ENCODE assay signal across 1 cellular context in the genomic region with DNA sequence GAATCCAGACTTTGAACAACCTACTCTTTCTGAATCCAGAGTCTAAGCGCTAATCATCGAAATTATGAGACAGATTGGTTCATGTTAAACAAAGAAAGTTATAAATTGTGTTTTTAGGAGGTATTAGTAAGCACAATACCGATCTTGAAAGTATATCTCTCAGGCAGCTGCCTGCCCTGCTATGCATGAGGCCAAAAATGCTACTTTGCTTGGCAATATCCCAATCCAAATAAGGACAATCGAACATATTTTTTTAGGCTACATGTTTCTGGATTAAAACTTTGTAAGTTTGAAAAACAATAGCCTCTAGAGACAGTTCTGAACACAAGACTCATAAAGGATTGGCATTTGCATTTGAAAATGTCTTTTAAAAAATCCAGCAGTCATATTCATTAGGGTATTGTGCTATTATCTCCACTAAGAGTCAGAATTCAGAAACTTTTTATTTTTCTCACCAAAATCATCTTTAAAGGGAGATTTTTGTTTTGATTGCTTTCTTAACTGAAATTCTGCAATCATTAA.
TF ChIP-seq lines count a peak whose summit lies in the region.

No MANE protein-coding gene starts in this region.

TF ChIP-seq in GM23338, 12 proteins besides CTCF, POLR2A, EP300 and RAD21 (continued from another document):
- TF ChIP-seq, protein P1, sequence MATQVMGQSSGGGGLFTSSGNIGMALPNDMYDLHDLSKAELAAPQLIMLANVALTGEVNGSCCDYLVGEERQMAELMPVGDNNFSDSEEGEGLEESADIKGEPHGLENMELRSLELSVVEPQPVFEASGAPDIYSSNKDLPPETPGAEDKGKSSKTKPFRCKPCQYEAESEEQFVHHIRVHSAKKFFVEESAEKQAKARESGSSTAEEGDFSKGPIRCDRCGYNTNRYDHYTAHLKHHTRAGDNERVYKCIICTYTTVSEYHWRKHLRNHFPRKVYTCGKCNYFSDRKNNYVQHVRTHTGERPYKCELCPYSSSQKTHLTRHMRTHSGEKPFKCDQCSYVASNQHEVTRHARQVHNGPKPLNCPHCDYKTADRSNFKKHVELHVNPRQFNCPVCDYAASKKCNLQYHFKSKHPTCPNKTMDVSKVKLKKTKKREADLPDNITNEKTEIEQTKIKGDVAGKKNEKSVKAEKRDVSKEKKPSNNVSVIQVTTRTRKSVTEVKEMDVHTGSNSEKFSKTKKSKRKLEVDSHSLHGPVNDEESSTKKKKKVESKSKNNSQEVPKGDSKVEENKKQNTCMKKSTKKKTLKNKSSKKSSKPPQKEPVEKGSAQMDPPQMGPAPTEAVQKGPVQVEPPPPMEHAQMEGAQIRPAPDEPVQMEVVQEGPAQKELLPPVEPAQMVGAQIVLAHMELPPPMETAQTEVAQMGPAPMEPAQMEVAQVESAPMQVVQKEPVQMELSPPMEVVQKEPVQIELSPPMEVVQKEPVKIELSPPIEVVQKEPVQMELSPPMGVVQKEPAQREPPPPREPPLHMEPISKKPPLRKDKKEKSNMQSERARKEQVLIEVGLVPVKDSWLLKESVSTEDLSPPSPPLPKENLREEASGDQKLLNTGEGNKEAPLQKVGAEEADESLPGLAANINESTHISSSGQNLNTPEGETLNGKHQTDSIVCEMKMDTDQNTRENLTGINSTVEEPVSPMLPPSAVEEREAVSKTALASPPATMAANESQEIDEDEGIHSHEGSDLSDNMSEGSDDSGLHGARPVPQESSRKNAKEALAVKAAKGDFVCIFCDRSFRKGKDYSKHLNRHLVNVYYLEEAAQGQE (IDR thresholded peaks at IDR 0.05; ENCODE audit: unreplicated experiment) = no peak
- TF ChIP-seq NANOG (IDR thresholded peaks at IDR 0.05; ENCODE audit: borderline replicate concordance) = no peak
- no peak for TF ChIP-seq ZNF462 (CRISPR knock-in tag; IDR thresholded peaks at IDR 0.05)
- TF ChIP-seq EZH2 (IDR thresholded peaks at IDR 0.05; ENCODE audit: low read depth, unreplicated experiment) = no peak
